31 cellular contexts compared by ENCODE assay signal in genomic region chr2:119453972-119454593, GRCh38. TPM values are rescaled to one million over a fixed set of nuclear protein-coding genes. Genes with fewer than 3 reads are reported as not detected.
"Had no signal": no experiment of that assay in that cellular context is flagged by ENCODE, and none has a peak within 500 bp of the region (broad histone marks: within the 10 kb centered on the region; RNA-seq: fewer than 3 reads in every experiment).

No MANE protein-coding gene starts in this region.

- H3K9me3 ChIP-seq: adrenal gland, body of pancreas, esophagus squamous epithelium had no signal

- H3K27ac ChIP-seq: body of pancreas, epithelial cell of prostate, esophagus squamous epithelium, gastroesophageal sphincter, WERI-Rb-1 had no signal

- H3K27me3 ChIP-seq: adrenal gland, body of pancreas had no signal

- H3K4me1 ChIP-seq: body of pancreas, gastroesophageal sphincter had no signal

- H3K4me3 ChIP-seq: adrenal gland, body of pancreas, esophagus squamous epithelium, gastroesophageal sphincter had no signal

- ATAC-seq: activated CD4-positive, CD25-positive, alpha-beta regulatory T cell treated with anti-CD3 and anti-CD28 coated beads, Interleukin-2, amount 50 U/mL, for 24 hours; activated CD8-positive, alpha-beta T cell treated with anti-CD3 and anti-CD28 coated beads for 36 hours; activated naive CD8-positive, alpha-beta T cell treated with anti-CD3 and anti-CD28 coated beads, Interleukin-2, amount 50 U/mL, for 24 hours; body of pancreas; effector memory CD8-positive, alpha-beta T cell; gastroesophageal sphincter; T-helper 17 cell had no signal

- DNase-seq: activated B cell treated with CpG ODN at 0.5 μM for 24 hours; activated CD4-positive, alpha-beta T cell treated with anti-CD3 and anti-CD28 coated beads for 48 hours; activated CD4-positive, alpha-beta T cell treated with anti-CD3 and anti-CD28 coated beads, Interleukin-2, amount 50 U/mL, for 1 hour; activated CD4-positive, alpha-beta T cell treated with anti-CD3 and anti-CD28 coated beads, Interleukin-2, amount 50 U/mL, for 48 hours; activated CD8-positive, alpha-beta memory T cell treated with anti-CD3 and anti-CD28 coated beads for 24 hours; activated CD8-positive, alpha-beta T cell treated with anti-CD3 and anti-CD28 coated beads for 36 hours; activated effector memory CD4-positive, alpha-beta T cell treated with anti-CD3 and anti-CD28 coated beads, Interleukin-2, amount 50 U/mL, for 16 hours; activated naive CD4-positive, alpha-beta T cell treated with anti-CD3 and anti-CD28 coated beads for 36 hours; activated naive CD8-positive, alpha-beta T cell treated with anti-CD3 and anti-CD28 coated beads for 36 hours; activated naive CD8-positive, alpha-beta T cell treated with anti-CD3 and anti-CD28 coated beads, Interleukin-2, amount 50 U/mL, for 24 hours; activated T-cell treated with anti-CD3 and anti-CD28 coated beads, Interleukin-2, amount 50 U/mL, for 1 hour; activated T-cell treated with anti-CD3 and anti-CD28 coated beads, Interleukin-2, amount 50 U/mL, for 48 hours; adrenal gland; amygdala; aorta; caudate nucleus; cortex of kidney; dermis blood vessel endothelial cell; effector CD4-positive, alpha-beta T cell; effector memory CD8-positive, alpha-beta T cell; esophagus squamous epithelium; foreskin melanocyte; T-helper 1 cell; T-helper 17 cell; T1000; WERI-Rb-1 had no signal

- H3K36me3 ChIP-seq: adrenal gland, esophagus squamous epithelium, gastroesophageal sphincter, WERI-Rb-1 had no signal

RNA-seq across cellular contexts. Expression of gene TMEM37, which starts 22.4 kb away (rescaled TPM):
- total RNA-seq: activated CD8-positive, alpha-beta T cell treated with anti-CD3 and anti-CD28 coated beads for 36 hours; activated naive CD4-positive, alpha-beta T cell treated with anti-CD3 and anti-CD28 coated beads for 36 hours; activated naive CD8-positive, alpha-beta T cell treated with anti-CD3 and anti-CD28 coated beads for 36 hours; activated T-helper 1 cell treated with anti-CD3 and anti-CD28 coated beads, Interleukin-12 subunit alpha, Interleukin-12 subunit beta, Interleukin-2, Interleukin-4 antibody, amounts not matched to agents 30 ng/mL and 10 ng/mL and 1 ng/mL, durations not matched to agents 14 hours and 24 hours and 36 hours; T-helper 17 cell had no signal
